In the genomic region with DNA sequence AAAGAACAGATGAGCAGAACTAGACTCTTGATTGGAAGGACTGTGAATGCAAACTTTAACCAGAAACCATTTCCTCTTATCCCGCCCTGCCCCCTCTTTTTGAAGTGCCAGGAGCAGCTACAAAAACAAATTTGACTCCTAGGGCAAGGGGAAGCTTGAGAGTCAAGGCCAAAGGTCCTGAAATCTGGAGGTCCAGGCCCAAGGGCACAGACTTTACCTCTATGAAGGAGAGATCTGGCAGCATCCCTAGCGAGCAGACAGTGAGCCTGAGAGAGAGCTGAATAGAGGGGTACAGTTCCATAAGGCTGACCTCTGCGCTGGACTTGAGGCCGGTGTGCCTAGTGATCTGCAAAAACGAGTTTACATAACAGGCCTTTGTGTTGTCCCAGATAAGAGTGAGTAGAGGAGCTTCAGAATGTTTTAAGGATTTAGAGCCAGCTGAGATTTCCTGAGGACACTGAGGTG, we compare ENCODE assay signal across 11 cellular contexts. TPM values are rescaled to one million over a fixed set of nuclear protein-coding genes. Genes with fewer than 3 reads are reported as not detected.
DNase-seq lines count a peak whose midpoint lies in the region; ATAC-seq and TF ChIP-seq lines count a peak whose summit lies in the region.
"Had no signal": no experiment of that assay in that cellular context is flagged by ENCODE, and none has a peak within 500 bp of the region (broad histone marks: within the 10 kb centered on the region; RNA-seq: fewer than 3 reads in every experiment).

No MANE protein-coding gene starts in this region.

- DNase-seq in left ventricle myocardium inferior = no peak
- DNase-seq in left ventricle myocardium superior = no peak
- no peak for DNase-seq in WERI-Rb-1
- no peak for DNase-seq in type B pancreatic cell (ENCODE audit: extremely low spot score, unreplicated experiment)
- no peak for DNase-seq in NCI-H524 treated with DMSO at 0.1 percent for 48 hours (lab: John Stamatoyannopoulos, UW)
- no peak for DNase-seq in NCI-H146 treated with DMSO at 0.1 percent for 48 hours (lab: John Stamatoyannopoulos, UW; ENCODE audit: unreplicated experiment)
- DNase-seq: Calu3 had no signal

- H3K36me3 ChIP-seq in left ventricle myocardium inferior (peaks cover 7% of the 10 kb centered on the region), WERI-Rb-1 (no peaks in the 10 kb centered on the region), iPS-20b (ENCODE audit: insufficient read depth, low read depth, low read length) (no peaks in the 10 kb centered on the region)

- H3K4me1 Mint-ChIP-seq in type B pancreatic cell (ENCODE audit: unreplicated experiment) = peaks cover 45% of the 10 kb centered on the region

- H3K27ac ChIP-seq in left ventricle myocardium inferior (replicated peaks) (peak overlapping the region; percentile 61), WERI-Rb-1 (0 out of 2 replicates have a peak overlapping the region, but pooled peaks have one; percentile 19), iPS-20b (ENCODE audit: low read length) (peak overlapping the region; percentile 69)

- H3K4me3 Mint-ChIP-seq in type B pancreatic cell = peak overlapping the region; percentile 70
- H3K4me3 Mint-ChIP-seq: stimulated activated memory B cell treated with anti-CD40 and anti-IgM and Interleukin-4, amounts not matched to agents 10 μg/mL and 1 μg/mL and 100 μg/mL, for 72 hours had no signal

- no peak for TF ChIP-seq CTCF in left ventricle myocardium inferior (IDR thresholded peaks at IDR 0.05; ENCODE audit: borderline replicate concordance)
- TF ChIP-seq CTCF in WERI-Rb-1 (IDR thresholded peaks at IDR 0.05; ENCODE audit: low read depth, low read length) = no peak
- TF ChIP-seq CTCF in type B pancreatic cell (conservative IDR thresholded peaks at IDR 0.05) = no peak

- H3K4me3 ChIP-seq in left ventricle myocardium inferior (no peak overlapping the region), WERI-Rb-1 (ENCODE audit: low read depth, low read length) (no peak overlapping the region), iPS-20b (ENCODE audit: low read length) (peak overlapping the region; percentile 27; the same call in 1 of the 2 replicates)

- H3K9me3 Mint-ChIP-seq in type B pancreatic cell = no peaks in the 10 kb centered on the region
- H3K9me3 Mint-ChIP-seq: stimulated activated memory B cell treated with anti-CD40 and anti-IgM and Interleukin-4, amounts not matched to agents 10 μg/mL and 1 μg/mL and 100 μg/mL, for 72 hours had no signal

- intact Hi-C loops in left ventricle myocardium inferior (cut with micrococcal nuclease) = no loop called here
- intact Hi-C loops in left ventricle myocardium superior (cut with micrococcal nuclease) = no loop called here

- no peaks in the 10 kb centered on the region for H3K27me3 Mint-ChIP-seq in type B pancreatic cell
- H3K27me3 Mint-ChIP-seq: stimulated activated memory B cell treated with anti-CD40 and anti-IgM and Interleukin-4, amounts not matched to agents 10 μg/mL and 1 μg/mL and 100 μg/mL, for 72 hours had no signal

- peak overlapping the region; percentile 70 for H3K27ac Mint-ChIP-seq in type B pancreatic cell
- H3K27ac Mint-ChIP-seq: stimulated activated memory B cell treated with anti-CD40 and anti-IgM and Interleukin-4, amounts not matched to agents 10 μg/mL and 1 μg/mL and 100 μg/mL, for 72 hours had no signal

- H3K27me3 ChIP-seq in left ventricle myocardium inferior (ENCODE audit: low read depth) (no peaks in the 10 kb centered on the region), WERI-Rb-1 (ENCODE audit: insufficient read depth, low read depth, severe bottlenecking) (no peaks in the 10 kb centered on the region), iPS-20b (ENCODE audit: insufficient read depth, low read length) (no peaks in the 10 kb centered on the region)

- H3K9ac ChIP-seq in iPS-20b (ENCODE audit: low read depth, low read length) = peak overlapping the region; percentile 57; the same call in 1 of the 2 replicates

- ATAC-seq in left ventricle myocardium superior (no peak), HG03139 (IDR thresholded peaks at IDR 0.05; ENCODE audit: unreplicated experiment) (no peak)
- ATAC-seq: stimulated activated memory B cell treated with anti-CD40 and anti-IgM and Interleukin-4, amounts not matched to agents 10 μg/mL and 1 μg/mL and 100 μg/mL, for 72 hours had no signal

- peaks cover 47% of the 10 kb centered on the region for H3K4me1 ChIP-seq in left ventricle myocardium inferior
- H3K4me1 ChIP-seq in iPS-20b (ENCODE audit: insufficient read depth, low read length) = peaks cover 35% of the 10 kb centered on the region

- H3K9me3 ChIP-seq in left ventricle myocardium inferior (replicated peaks) (no peaks in the 10 kb centered on the region), WERI-Rb-1 (ENCODE audit: severe bottlenecking) (no peaks in the 10 kb centered on the region), iPS-20b (ENCODE audit: insufficient read depth, low read depth, low read length) (no peaks in the 10 kb centered on the region)

- H3K36me3 Mint-ChIP-seq in type B pancreatic cell = peaks cover 16% of the 10 kb centered on the region

RNA-seq across cellular contexts. Expression of gene RAB43, which starts 5.1 kb away (rescaled TPM):
- total RNA-seq in left ventricle myocardium inferior (3.3 TPM), left ventricle myocardium superior (3.3 TPM), type B pancreatic cell (ENCODE audit: low replicate concordance) (16.2 and 21.1 TPM in 2 replicates)

RNA-seq across cellular contexts. Expression of gene ISY1, which starts 44.3 kb away (rescaled TPM):
- total RNA-seq in left ventricle myocardium inferior = 21.3 TPM
- 25.9 TPM for total RNA-seq in left ventricle myocardium superior
- 33.2 and 35.6 TPM in 2 replicates for total RNA-seq in type B pancreatic cell (ENCODE audit: low replicate concordance)

RNA-seq across cellular contexts. Expression of gene GP9, which starts 55.9 kb away (rescaled TPM):
- total RNA-seq in left ventricle myocardium inferior = not detected
- not detected for total RNA-seq in left ventricle myocardium superior
- total RNA-seq in type B pancreatic cell (ENCODE audit: low replicate concordance) = not detected in 2 replicates
- total RNA-seq: Calu3, dermis microvascular lymphatic vessel endothelial cell had no signal

Comparison
In these comparisons a context has a peak if more than half of its experiments do, and no peak if none do; other contexts are left out.
1. H3K27ac ChIP-seq: peak in every context shown above with its lines; median percentile 69 in iPS-20b; 61 in left ventricle myocardium inferior; 19 in WERI-Rb-1.